ENCODE assay signal across 9 cellular contexts in genomic region chr19:42286349-42287016, GRCh38. TPM values are rescaled to one million over a fixed set of nuclear protein-coding genes. Genes with fewer than 3 reads are reported as not detected.
DNase-seq lines count a peak whose midpoint lies in the region; ATAC-seq, FAIRE-seq and TF ChIP-seq lines count a peak whose summit lies in the region.
"Had no signal": no experiment of that assay in that cellular context is flagged by ENCODE, and none has a peak within 500 bp of the region (broad histone marks: within the 10 kb centered on the region; RNA-seq: fewer than 3 reads in every experiment).

No MANE protein-coding gene starts in this region.

- no peak for FAIRE-seq in kidney (lab: Jason Lieb, UNC)
- FAIRE-seq: frontal cortex had no signal

- TF ChIP-seq POLR2A in suprapubic skin (IDR thresholded peaks at IDR 0.05), result no peak

- H3K27ac Mint-ChIP-seq in T-helper 2 cell treated with Interferon-gamma antibody and Interleukin-4, amounts not matched to agents 5 μg/mL and 100 μg/mL, for 36 hours, result no peak overlapping the region
- H3K27ac Mint-ChIP-seq in activated T-helper 17 cell treated with anti-CD3 and anti-CD28 coated beads, Interleukin-2, amount 50 U/mL, for 72 hours, result peak overlapping the region; percentile 70

- H3K27me3 ChIP-seq in suprapubic skin, result no peaks in the 10 kb centered on the region

- no peak for ATAC-seq in activated T-helper 17 cell treated with anti-CD3 and anti-CD28 coated beads, Interleukin-2, amount 50 U/mL, for 72 hours (replicated peaks)

- TF ChIP-seq CTCF in kidney (IDR thresholded peaks at IDR 0.05; ENCODE audit: borderline replicate concordance, extremely low read depth, insufficient read depth), result no peak
- TF ChIP-seq CTCF in suprapubic skin (IDR thresholded peaks at IDR 0.05), result no peak

- peak overlapping the region; percentile 3 to 74 for H3K4me3 ChIP-seq in kidney (ENCODE audit: low read length in 2 of 2)
- peak overlapping the region; percentile 61 for H3K4me3 ChIP-seq in suprapubic skin

- intact Hi-C loops in kidney (cut with DNase I), result no loop called here

- H3K9me3 ChIP-seq in kidney (ENCODE audit: control insufficient read depth in 1 of 2, low read length in 2 of 2) (no peaks in the 10 kb centered on the region), suprapubic skin (no peaks in the 10 kb centered on the region)

- no peak for DNase-seq in T-helper 2 cell treated with Interferon-gamma antibody and Interleukin-4, amounts not matched to agents 5 μg/mL and 100 μg/mL, for 36 hours (ENCODE audit: low spot score)
- DNase-seq in T-helper 2 cell (no peak), kidney (peak; percentile 90), suprapubic skin (ENCODE audit: low spot score in 2 of 2) (peak; percentile 79), amniotic stem cell (lab: John Stamatoyannopoulos, UW) (no peak), NCI-H2081 treated with DMSO at 0.1 percent for 48 hours (lab: John Stamatoyannopoulos, UW) (no peak), NCI-H1417 treated with DMSO at 0.1 percent for 48 hours (lab: John Stamatoyannopoulos, UW) (no peak)

- WGBS in suprapubic skin, result 27% methylated on average over 8 of the region's 13 CpGs

- TF ChIP-seq EP300 in suprapubic skin (IDR thresholded peaks at IDR 0.05), result no peak

- no peaks in the 10 kb centered on the region for H3K9me3 Mint-ChIP-seq in T-helper 2 cell treated with Interferon-gamma antibody and Interleukin-4, amounts not matched to agents 5 μg/mL and 100 μg/mL, for 36 hours
- no peaks in the 10 kb centered on the region for H3K9me3 Mint-ChIP-seq in activated T-helper 17 cell treated with anti-CD3 and anti-CD28 coated beads, Interleukin-2, amount 50 U/mL, for 72 hours

- peak overlapping the region; percentile 49 for H3K4me3 Mint-ChIP-seq in T-helper 2 cell treated with Interferon-gamma antibody and Interleukin-4, amounts not matched to agents 5 μg/mL and 100 μg/mL, for 36 hours
- H3K4me3 Mint-ChIP-seq in activated T-helper 17 cell treated with anti-CD3 and anti-CD28 coated beads, Interleukin-2, amount 50 U/mL, for 72 hours, result peak overlapping the region; percentile 96

- H3K4me1 ChIP-seq in kidney (ENCODE audit: control insufficient read depth in 1 of 2, insufficient read depth in 1 of 2, low read depth in 1 of 2, low read length in 2 of 2), result peaks cover 33 to 35% of the 10 kb centered on the region in 2 donors
- H3K4me1 ChIP-seq in suprapubic skin, result peaks cover 51% of the 10 kb centered on the region

- H3K4me1 Mint-ChIP-seq in T-helper 2 cell treated with Interferon-gamma antibody and Interleukin-4, amounts not matched to agents 5 μg/mL and 100 μg/mL, for 36 hours (ENCODE audit: low read depth), result peaks cover 25% of the 10 kb centered on the region
- peaks cover 23% of the 10 kb centered on the region for H3K4me1 Mint-ChIP-seq in activated T-helper 17 cell treated with anti-CD3 and anti-CD28 coated beads, Interleukin-2, amount 50 U/mL, for 72 hours

- H3K36me3 Mint-ChIP-seq in T-helper 2 cell treated with Interferon-gamma antibody and Interleukin-4, amounts not matched to agents 5 μg/mL and 100 μg/mL, for 36 hours (ENCODE audit: low read depth), result peaks cover 15% of the 10 kb centered on the region
- H3K36me3 Mint-ChIP-seq in activated T-helper 17 cell treated with anti-CD3 and anti-CD28 coated beads, Interleukin-2, amount 50 U/mL, for 72 hours (ENCODE audit: low read depth), result peaks cover 61% of the 10 kb centered on the region

- H3K36me3 ChIP-seq in kidney (ENCODE audit: control insufficient read depth in 1 of 2, insufficient read depth in 2 of 2, low read length in 2 of 2), result peaks cover 12 to 27% of the 10 kb centered on the region in 2 donors
- H3K36me3 ChIP-seq in suprapubic skin, result peaks cover 49% of the 10 kb centered on the region

- peak overlapping the region in 1 of 2 donors; percentile 51 for H3K9ac ChIP-seq in kidney (ENCODE audit: low read length in 2 of 2)

- H3K27ac ChIP-seq in kidney (ENCODE audit: low read depth in 2 of 2, low read length in 2 of 2) (peak overlapping the region; percentile 79 to 84), suprapubic skin (peak overlapping the region; percentile 2)

- H3K27me3 Mint-ChIP-seq in T-helper 2 cell treated with Interferon-gamma antibody and Interleukin-4, amounts not matched to agents 5 μg/mL and 100 μg/mL, for 36 hours (ENCODE audit: low read depth), result no peaks in the 10 kb centered on the region
- H3K27me3 Mint-ChIP-seq in activated T-helper 17 cell treated with anti-CD3 and anti-CD28 coated beads, Interleukin-2, amount 50 U/mL, for 72 hours, result no peaks in the 10 kb centered on the region

RNA-seq across cellular contexts. Expression of gene PRR19, which starts 15.4 kb away (rescaled TPM):
- 1 to 10 TPM; 1.3 to 1.4 TPM for total RNA-seq in activated T-helper 17 cell treated with anti-CD3 and anti-CD28 coated beads, Interleukin-2, amount 50 U/mL, for 72 hours
- 0.47 TPM for total RNA-seq in kidney
- polyA plus RNA-seq in kidney (ENCODE audit: insufficient read depth, low read depth, low replicate concordance), result 0.71 TPM
- total RNA-seq in suprapubic skin, result 1 to 10 TPM in 2 of 4 donors, under 1 TPM in 2; 0.73 to 1.7 (median 1.1) TPM

RNA-seq across cellular contexts. Expression of gene PAFAH1B3, which starts 15.9 kb away (rescaled TPM):
- total RNA-seq in activated T-helper 17 cell treated with anti-CD3 and anti-CD28 coated beads, Interleukin-2, amount 50 U/mL, for 72 hours, result 10 to 100 TPM; 42.0 to 60.2 TPM
- total RNA-seq in kidney (22.0 TPM), suprapubic skin (10 to 100 TPM; 14.4 to 33.0 (median 18.9) TPM)
- 38.3 TPM for polyA plus RNA-seq in kidney (ENCODE audit: insufficient read depth, low read depth, low replicate concordance)

RNA-seq across cellular contexts. Expression of gene CIC, which starts 17.4 kb away (rescaled TPM):
- total RNA-seq in activated T-helper 17 cell treated with anti-CD3 and anti-CD28 coated beads, Interleukin-2, amount 50 U/mL, for 72 hours, result 100 to 1,000 TPM in 1 of 2 donors, 10 to 100 TPM in 1; 85.4 to 165 TPM
- 90.9 TPM for total RNA-seq in kidney
- 18.8 TPM for polyA plus RNA-seq in kidney (ENCODE audit: insufficient read depth, low read depth, low replicate concordance)
- total RNA-seq in suprapubic skin, result 10 to 100 TPM; 57.5 to 91.6 (median 81.9) TPM

RNA-seq across cellular contexts. Expression of gene TMEM145, which starts 26.6 kb away (rescaled TPM):
- total RNA-seq in activated T-helper 17 cell treated with anti-CD3 and anti-CD28 coated beads, Interleukin-2, amount 50 U/mL, for 72 hours, result 1 to 10 TPM in 1 of 2 donors, under 1 TPM in 1; 0.50 to 1.6 TPM
- total RNA-seq in kidney (not detected), suprapubic skin (1 to 10 TPM in 1 of 4 donors, not detected in 3; 4.2 TPM)
- polyA plus RNA-seq in kidney (ENCODE audit: insufficient read depth, low read depth, low replicate concordance), result not detected

RNA-seq across cellular contexts. Expression of gene ERF, which starts 31.6 kb away (rescaled TPM):
- 10 to 100 TPM; 44.8 to 49.7 TPM for total RNA-seq in activated T-helper 17 cell treated with anti-CD3 and anti-CD28 coated beads, Interleukin-2, amount 50 U/mL, for 72 hours
- 61.2 TPM for total RNA-seq in kidney
- 31.1 TPM for polyA plus RNA-seq in kidney (ENCODE audit: insufficient read depth, low read depth, low replicate concordance)
- total RNA-seq in suprapubic skin, result 10 to 100 TPM; 36.8 to 49.5 (median 45.8) TPM

Comparison
In these comparisons a context has a peak if more than half of its experiments do, and no peak if none do; other contexts are left out.
1. DNase-seq: peak in kidney (single experiment) and suprapubic skin (2 of 2); none in T-helper 2 cell treated with Interferon-gamma antibody and Interleukin-4, amounts not matched to agents 5 μg/mL and 100 μg/mL, for 36 hours (single experiment), T-helper 2 cell (0 of 5), amniotic stem cell (single experiment), NCI-H2081 treated with DMSO at 0.1 percent for 48 hours (single experiment) and NCI-H1417 treated with DMSO at 0.1 percent for 48 hours (single experiment).